ENCODE assay signal across 15 cellular contexts in the genomic region with DNA sequence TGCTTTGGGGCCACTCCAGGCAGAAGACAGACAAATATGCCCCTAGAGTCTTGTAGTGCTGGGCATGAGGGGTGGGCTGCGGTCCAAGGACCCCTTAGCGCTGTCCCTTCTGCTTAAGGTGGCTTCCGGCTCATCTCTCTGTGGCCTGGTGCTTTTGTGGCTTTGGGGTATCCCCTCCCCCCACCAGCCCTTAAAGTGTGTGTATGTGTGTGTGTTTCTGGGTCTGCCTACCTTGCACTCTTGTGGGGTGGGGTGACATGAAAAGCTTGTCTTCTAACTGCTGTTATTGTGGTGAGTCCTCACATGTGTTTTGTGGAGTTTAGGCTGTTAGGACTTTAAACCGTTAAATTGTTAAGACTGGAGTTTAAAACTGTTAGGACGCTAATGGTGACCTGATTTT. TPM values are rescaled to one million over a fixed set of nuclear protein-coding genes. Genes with fewer than 3 reads are reported as not detected.
DNase-seq lines count a peak whose midpoint lies in the region; ATAC-seq and TF ChIP-seq lines count a peak whose summit lies in the region.
"Had no signal": no experiment of that assay in that cellular context is flagged by ENCODE, and none has a peak within 500 bp of the region (broad histone marks: within the 10 kb centered on the region; RNA-seq: fewer than 3 reads in every experiment).

No MANE protein-coding gene starts in this region.

- H3K4me3 ChIP-seq in right cardiac atrium (ENCODE audit: low read length) = no peak overlapping the region
- H3K4me3 ChIP-seq in osteoblast (ENCODE audit: insufficient read depth, low read length) = no peak overlapping the region
- H3K4me3 ChIP-seq: upper lobe of left lung had no signal

- 87% methylated on average over 5 of the region's 5 CpGs for WGBS in right cardiac atrium

- TF ChIP-seq CTCF in RWPE1 (conservative IDR thresholded peaks at IDR 0.05; ENCODE audit: low read depth) = no peak
- no peak for TF ChIP-seq CTCF in osteoblast (IDR thresholded peaks at IDR 0.05; ENCODE audit: extremely low read depth, low read depth, low read length)

- peaks cover 82% of the 10 kb centered on the region for H3K79me2 ChIP-seq in osteoblast (ENCODE audit: insufficient read depth, low read length)

- H3K36me3 ChIP-seq in osteoblast (ENCODE audit: insufficient read depth, low read length) = peaks cover 18% of the 10 kb centered on the region

- peaks cover 54% of the 10 kb centered on the region for H4K20me1 ChIP-seq in osteoblast (ENCODE audit: insufficient read depth, low read length)

- CTCF ChIA-PET in RWPE1 (lab: Yijun Ruan, JAX) = no interaction called here

- H2AFZ ChIP-seq in osteoblast (ENCODE audit: low read length) = no peak overlapping the region

- DNase-seq in activated gamma-delta T cell treated with Interleukin-2 at 50 U/mL for 16 hours (peak; percentile 41), activated gamma-delta T cell (lab: John Stamatoyannopoulos, UW) (no peak), RWPE1 (ENCODE audit: low spot score) (no peak), right cardiac atrium (no peak), NCI-H1092 (lab: John Stamatoyannopoulos, UW) (no peak), osteoblast (ENCODE audit: insufficient read length, low spot score, missing footprints) (no peak)
- peak; percentile 26 for DNase-seq in stimulated activated naive CD8-positive, alpha-beta T cell treated with anti-CD3 and anti-CD28 coated beads, Interleukin-15, Interleukin-2, amounts not matched to agents 100 U/mL and 50 U/mL, for 24 hours
- DNase-seq: EL; naive B cell; NCI-H1694 treated with DMSO at 0.1 percent for 48 hours; NCI-H345; stimulated activated naive CD4-positive, alpha-beta T cell treated with Interleukin-2 at 50 U/mL for 16 hours had no signal

- POLR2A ChIA-PET in RWPE1 (lab: Yijun Ruan, JAX; ENCODE audit: low non-redundant PET) = no interaction called here

- 0 out of 2 replicates have a peak overlapping the region, but pooled peaks have one; percentile 1 for H3K27ac ChIP-seq in RWPE1
- no peak overlapping the region for H3K27ac ChIP-seq in right cardiac atrium (ENCODE audit: low read length)
- no peak overlapping the region for H3K27ac ChIP-seq in osteoblast (ENCODE audit: low read depth, low read length)
- H3K27ac ChIP-seq: upper lobe of left lung, WERI-Rb-1 had no signal

- peaks cover 2% of the 10 kb centered on the region for H3K9me3 ChIP-seq in right cardiac atrium (ENCODE audit: control insufficient read depth, low read length)
- H3K9me3 ChIP-seq in osteoblast (ENCODE audit: low read depth, low read length) = no peaks in the 10 kb centered on the region
- H3K9me3 ChIP-seq: upper lobe of left lung had no signal

- H3K4me1 ChIP-seq in right cardiac atrium (ENCODE audit: control insufficient read depth, insufficient read depth, low read length) (peaks cover 7% of the 10 kb centered on the region), osteoblast (ENCODE audit: insufficient read depth, low read length) (peaks cover 8% of the 10 kb centered on the region)

- no peak overlapping the region for H3K4me2 ChIP-seq in osteoblast (ENCODE audit: insufficient read depth, low read length)

- peak; percentile 23 to 31 for ATAC-seq in right cardiac atrium
- no peak for ATAC-seq in stimulated activated naive CD8-positive, alpha-beta T cell treated with anti-CD3 and anti-CD28 coated beads, Interleukin-15, Interleukin-2, amounts not matched to agents 100 U/mL and 50 U/mL, for 24 hours
- ATAC-seq in HG03342 (IDR thresholded peaks at IDR 0.05; ENCODE audit: unreplicated experiment) = no peak

- intact Hi-C loops in right cardiac atrium (cut with DNase I) = no loop called here

- H3K27me3 ChIP-seq in right cardiac atrium (ENCODE audit: control insufficient read depth, insufficient read depth) (no peaks in the 10 kb centered on the region), osteoblast (ENCODE audit: insufficient read depth, low read length) (no peaks in the 10 kb centered on the region)
- H3K27me3 ChIP-seq: upper lobe of left lung had no signal

RNA-seq across cellular contexts. Expression of a gene that starts 23.6 kb away (rescaled TPM):
- total RNA-seq in right cardiac atrium (100 to 1,000 TPM; 168 to 186 (median 183) TPM), osteoblast (53.9 and 64.8 TPM in 2 replicates)
- polyA plus RNA-seq in right cardiac atrium = 75.7 TPM

Comparison
In these comparisons a context has a peak if more than half of its experiments do, and no peak if none do; other contexts are left out.
1. DNase-seq: peak in activated gamma-delta T cell treated with Interleukin-2 at 50 U/mL for 16 hours (single experiment) and stimulated activated naive CD8-positive, alpha-beta T cell treated with anti-CD3 and anti-CD28 coated beads, Interleukin-15, Interleukin-2, amounts not matched to agents 100 U/mL and 50 U/mL, for 24 hours (single experiment); none in activated gamma-delta T cell (single experiment), RWPE1 (single experiment), right cardiac atrium (0 of 3), NCI-H1092 (single experiment) and osteoblast (single experiment).
2. ATAC-seq: peak in right cardiac atrium (2 of 2); none in stimulated activated naive CD8-positive, alpha-beta T cell treated with anti-CD3 and anti-CD28 coated beads, Interleukin-15, Interleukin-2, amounts not matched to agents 100 U/mL and 50 U/mL, for 24 hours (single experiment) and HG03342 (single experiment).